In genomic region chr17:39636927-39637736, GRCh38 we compare ENCODE assay signal across 8 cellular contexts. TPM values are rescaled to one million over a fixed set of nuclear protein-coding genes. Genes with fewer than 3 reads are reported as not detected.
DNase-seq lines count a peak whose midpoint lies in the region; ATAC-seq, FAIRE-seq and TF ChIP-seq lines count a peak whose summit lies in the region.

STARD3 (plus strand) TSS chr17:39637144; CDS start chr17:39653532, 16,388 bp downstream.

- TF ChIP-seq CTCF in GM23338 (conservative IDR thresholded peaks at IDR 0.05; ENCODE audit: low read depth in 2 of 2) (peak in 1 of 2 experiments; percentile 17; a peak in 1 of 4 replicates), MM.1S (IDR thresholded peaks at IDR 0.05; ENCODE audit: low read length) (no peak), neutrophil (IDR thresholded peaks at IDR 0.05) (peak; percentile 63)

- no peaks in the 10 kb centered on the region for H3K9me3 Mint-ChIP-seq in GM23338

- peak within 1 kb of the TSS; percentile 94 for H2AFZ ChIP-seq in GM23338
- peak within 1 kb of the TSS; percentile 61 for H2AFZ ChIP-seq in MM.1S (ENCODE audit: low read length)

- DNase-seq in EH (ENCODE audit: low read depth) (peak; percentile 86), GM23338 (ENCODE audit: low spot score) (peak; percentile 95), MM.1S (peak; percentile 95), SK-N-DZ (ENCODE audit: low spot score) (peak; percentile 86), frontal cortex (ENCODE audit: low spot score in 2 of 2) (peak; percentile 91 to 96)
- DNase-seq in activated naive CD4-positive, alpha-beta T cell treated with Interleukin-2 at 50 U/mL for 16 hours, result peak; percentile 93

- FAIRE-seq in frontal cortex (lab: Jason Lieb, UNC), result no peak

- peaks cover 57% of the 10 kb centered on the region for H3K4me1 ChIP-seq in GM23338 (ENCODE audit: insufficient read depth)
- peaks cover 9% of the 10 kb centered on the region for H3K4me1 ChIP-seq in MM.1S (ENCODE audit: low read length)
- peaks cover 84 to 93% of the 10 kb centered on the region in 2 experiments for H3K4me1 ChIP-seq in neutrophil (ENCODE audit: control insufficient read depth in 1 of 2, insufficient read depth in 1 of 2, low read depth in 1 of 2, low read length in 1 of 2)
- H3K4me1 ChIP-seq in subcutaneous abdominal adipose tissue (ENCODE audit: control insufficient read depth in 5 of 5, insufficient read depth in 5 of 5, low read length in 5 of 5), result peaks cover 19 to 87% (median 76%) of the 10 kb centered on the region in 5 donors

- peak within 1 kb of the TSS; percentile 86 for H3K9ac ChIP-seq in MM.1S (ENCODE audit: low read length)
- H3K9ac ChIP-seq in subcutaneous abdominal adipose tissue (ENCODE audit: low read length in 5 of 5), result peak within 1 kb of the TSS; percentile 84 to 98 (median 92)

- peak; percentile 86 for ATAC-seq in GM23338

- H3K27me3 Mint-ChIP-seq in GM23338 (ENCODE audit: insufficient read depth, low read depth, poor library complexity), result peaks cover 18% of the 10 kb centered on the region

- H3K27ac ChIP-seq in GM23338 (ENCODE audit: low read depth) (peak within 1 kb of the TSS; percentile 74; the same call in 1 of the 2 replicates), MM.1S (ENCODE audit: low read length) (peak within 1 kb of the TSS; percentile 70; the same call in 1 of the 2 replicates), neutrophil (peak within 1 kb of the TSS; percentile 91), subcutaneous abdominal adipose tissue (ENCODE audit: low read depth, low read length) (peak within 1 kb of the TSS; percentile 89)

- H3K36me3 ChIP-seq in GM23338 (ENCODE audit: insufficient read depth) (no peaks in the 10 kb centered on the region), MM.1S (replicated peaks; ENCODE audit: insufficient read depth, low read length) (no peaks in the 10 kb centered on the region), neutrophil (no peaks in the 10 kb centered on the region), subcutaneous abdominal adipose tissue (ENCODE audit: control insufficient read depth in 5 of 5, insufficient read depth in 5 of 5, low read length in 5 of 5) (peaks cover 0 to 12% (median 0%) of the 10 kb centered on the region in 5 donors)

- H4K20me1 ChIP-seq in GM23338 (replicated peaks; ENCODE audit: insufficient read depth) (peaks cover 18% of the 10 kb centered on the region), MM.1S (ENCODE audit: insufficient read depth, low read length) (peaks cover 10% of the 10 kb centered on the region; the same call in 1 of the 2 replicates)

- H3K4me1 Mint-ChIP-seq in GM23338, result peaks cover 74% of the 10 kb centered on the region

- H3K79me2 ChIP-seq in GM23338 (replicated peaks; ENCODE audit: insufficient read depth) (peaks cover 43% of the 10 kb centered on the region), MM.1S (ENCODE audit: low read length) (peaks cover 50% of the 10 kb centered on the region)

- H3K27me3 ChIP-seq in GM23338 (ENCODE audit: insufficient read depth) (no peaks in the 10 kb centered on the region), MM.1S (replicated peaks; ENCODE audit: insufficient read depth, low read length) (0 out of 2 replicates have a peak, but pooled peaks cover 6% of the 10 kb centered on the region), neutrophil (no peaks in the 10 kb centered on the region), subcutaneous abdominal adipose tissue (ENCODE audit: control insufficient read depth in 5 of 5, insufficient read depth in 4 of 5, low read length in 5 of 5) (no peaks in the 10 kb centered on the region)

- peak within 1 kb of the TSS; percentile 51 for H3K27ac Mint-ChIP-seq in GM23338

- peaks cover 25% of the 10 kb centered on the region; the same call in 1 of the 2 replicates for H3F3A ChIP-seq in GM23338 (replicated peaks; ENCODE audit: low read depth)
- no peaks in the 10 kb centered on the region for H3F3A ChIP-seq in MM.1S (ENCODE audit: insufficient read depth, low read length)

- H3K4me3 ChIP-seq in GM23338, result peak within 1 kb of the TSS; percentile 94
- H3K4me3 ChIP-seq in MM.1S (ENCODE audit: low read length), result peak within 1 kb of the TSS; percentile 97
- H3K4me3 ChIP-seq in neutrophil (ENCODE audit: low read depth in 1 of 2, low read length in 1 of 2), result peak within 1 kb of the TSS; percentile 89 to 90
- H3K4me3 ChIP-seq in subcutaneous abdominal adipose tissue (ENCODE audit: low read depth in 1 of 5, low read length in 5 of 5), result peak within 1 kb of the TSS; percentile 87 to 96 (median 89)

- H3K9me3 ChIP-seq in MM.1S (replicated peaks; ENCODE audit: insufficient read depth, low read length), result no peaks in the 10 kb centered on the region
- no peaks in the 10 kb centered on the region for H3K9me3 ChIP-seq in neutrophil
- H3K9me3 ChIP-seq in subcutaneous abdominal adipose tissue (ENCODE audit: control insufficient read depth in 5 of 5, low read length in 5 of 5), result no peaks in the 10 kb centered on the region

- peak within 1 kb of the TSS; percentile 96 for H3K4me2 ChIP-seq in GM23338
- H3K4me2 ChIP-seq in MM.1S (ENCODE audit: low read depth, low read length), result peak within 1 kb of the TSS; percentile 99

- H3K9me2 ChIP-seq in GM23338 (ENCODE audit: insufficient read depth) (no peaks in the 10 kb centered on the region), MM.1S (replicated peaks; ENCODE audit: insufficient read depth, low read length) (no peaks in the 10 kb centered on the region)

- no peaks in the 10 kb centered on the region; the same call in 2 of the 3 replicates for H3K36me3 Mint-ChIP-seq in GM23338 (ENCODE audit: low read depth)

- peak within 1 kb of the TSS; percentile 82 for H3K4me3 Mint-ChIP-seq in GM23338

TF ChIP-seq in GM23338, 12 proteins besides CTCF, POLR2A, EP300 and RAD21:
- no peak for TF ChIP-seq NANOG (IDR thresholded peaks at IDR 0.05; ENCODE audit: borderline replicate concordance)
- TF ChIP-seq CREB1 (CRISPR knock-in tag; IDR thresholded peaks at IDR 0.05; ENCODE audit: low read depth), result peak; percentile 49; the same call in 1 of the 2 replicates
- peak; percentile 49; the same call in 1 of the 2 replicates for TF ChIP-seq ETS1 (IDR thresholded peaks at IDR 0.05)
- peak; percentile 69 for TF ChIP-seq POLR2AphosphoS5 (IDR thresholded peaks at IDR 0.05; ENCODE audit: low read depth)

RNA-seq across cellular contexts. Expression of gene STARD3, which starts in this region (rescaled TPM):
- 39.7 and 53.3 TPM in 2 replicates for total RNA-seq in GM23338 (2014; rRNA removed; shearing (Covaris generic))
- 26.4 and 31.5 TPM in 2 replicates for polyA plus RNA-seq in GM23338 (2016; fragmentation: Nextera tagmentation; extraction: Ambion mirVana)
- 43.9 and 56.0 TPM in 2 replicates for polyA plus RNA-seq in SK-N-DZ (2014; cell fraction: cytosol; rRNA removed)
- 112 and 125 TPM in 2 replicates for polyA plus RNA-seq in SK-N-DZ (2014; cell fraction: nucleus; rRNA removed)
- total RNA-seq in frontal cortex, result 17.5 TPM

Comparison
In these comparisons a context has a peak if more than half of its experiments do, and no peak if none do; other contexts are left out.
1. Peak in every context shown above with its lines: DNase-seq, ATAC-seq, H3K4me3 ChIP-seq and H3K27ac ChIP-seq.